35 cellular contexts compared by ENCODE assay signal in the genomic region with DNA sequence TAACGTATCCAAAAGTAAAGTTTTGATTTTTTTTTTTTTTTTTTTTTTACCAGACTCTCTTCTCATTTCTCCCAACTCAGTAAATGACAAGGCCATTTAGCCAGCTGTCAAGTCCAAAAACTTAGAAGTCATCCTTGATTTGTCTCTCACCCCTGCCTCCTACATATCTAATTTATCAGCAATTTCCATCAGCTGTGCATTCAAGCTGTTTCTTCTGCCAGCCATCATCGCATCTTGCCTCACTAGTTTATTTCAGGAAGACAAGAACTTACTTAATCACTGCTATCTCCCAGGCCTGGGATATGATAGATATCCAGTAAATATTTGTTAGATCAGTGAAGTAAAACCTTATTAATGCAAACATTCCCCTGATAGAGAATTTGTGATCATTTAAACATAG. TPM values are rescaled to one million over a fixed set of nuclear protein-coding genes. Genes with fewer than 3 reads are reported as not detected.
"Had no signal": no experiment of that assay in that cellular context is flagged by ENCODE, and none has a peak within 500 bp of the region (broad histone marks: within the 10 kb centered on the region; RNA-seq: fewer than 3 reads in every experiment).

No MANE protein-coding gene starts in this region.

- ATAC-seq: activated CD4-positive, alpha-beta T cell treated with anti-CD3 and anti-CD28 coated beads for 36 hours; body of pancreas; left cardiac atrium; naive thymus-derived CD4-positive, alpha-beta T cell; right cardiac atrium; T-helper 17 cell had no signal

- H3K4me2 ChIP-seq: neural progenitor cell had no signal

- H3K36me3 ChIP-seq: colonic mucosa, neural progenitor cell, tibial nerve had no signal

- H3K27ac Mint-ChIP-seq: activated CD4-positive, alpha-beta T cell treated with anti-CD3 and anti-CD28 coated beads for 36 hours; activated naive CD8-positive, alpha-beta T cell; naive thymus-derived CD4-positive, alpha-beta T cell; neural progenitor cell; T-helper 17 cell had no signal

- H3K27me3 Mint-ChIP-seq: activated CD4-positive, alpha-beta T cell treated with anti-CD3 and anti-CD28 coated beads for 36 hours; activated naive CD8-positive, alpha-beta T cell; T-helper 17 cell had no signal

- H3K27ac ChIP-seq: body of pancreas, colonic mucosa, neural progenitor cell had no signal

- H3K4me1 Mint-ChIP-seq: activated CD4-positive, alpha-beta T cell treated with anti-CD3 and anti-CD28 coated beads for 36 hours had no signal

- DNase-seq: activated CD4-positive, alpha-beta T cell treated with anti-CD3 and anti-CD28 coated beads for 36 hours; activated CD4-positive, alpha-beta T cell treated with anti-CD3 and anti-CD28 coated beads, Interleukin-2, amount 50 U/mL, for 4 hours; activated CD4-positive, CD25-positive, alpha-beta regulatory T cell; activated effector memory CD4-positive, alpha-beta T cell treated with Interleukin-2 at 50 U/mL for 16 hours; activated naive CD4-positive, alpha-beta T cell treated with Interleukin-2 at 50 U/mL for 16 hours; aorta; body of pancreas; cerebellar nuclear complex; colonic mucosa; effector CD8-positive, alpha-beta T cell; foreskin fibroblast; head of caudate nucleus; hippocampal formation; left cardiac atrium; mammary epithelial cell; midbrain; naive thymus-derived CD4-positive, alpha-beta T cell; occipital lobe; posterior cingulate gyrus; right cardiac atrium; stimulated activated CD4-positive, alpha-beta T cell treated with anti-CD3 and anti-CD28 coated beads, Interleukin-2, amount 100 ng/mL, for 48 hours; stimulated activated naive CD4-positive, alpha-beta T cell treated with Interleukin-2 at 50 U/mL for 16 hours; T-helper 17 cell; T1000 had no signal

- H3K4me1 ChIP-seq: body of pancreas, neural progenitor cell had no signal

- H3K9me3 Mint-ChIP-seq: naive thymus-derived CD4-positive, alpha-beta T cell; neural progenitor cell had no signal

- H3K4me3 Mint-ChIP-seq: activated CD4-positive, alpha-beta T cell treated with anti-CD3 and anti-CD28 coated beads for 36 hours; activated naive CD8-positive, alpha-beta T cell; naive thymus-derived CD4-positive, alpha-beta T cell; neural progenitor cell; T-helper 17 cell had no signal

- H3K9ac ChIP-seq: neural progenitor cell had no signal

- H3K27me3 ChIP-seq: body of pancreas, colonic mucosa, neural progenitor cell, tibial nerve had no signal

- H3K36me3 Mint-ChIP-seq: activated naive CD8-positive, alpha-beta T cell; naive thymus-derived CD4-positive, alpha-beta T cell; neural progenitor cell had no signal

- H3K4me3 ChIP-seq: body of pancreas, colonic mucosa, neural progenitor cell, tibial nerve had no signal

RNA-seq across cellular contexts. Expression of gene SCGB1A1, which starts 47.6 kb away (rescaled TPM):
- total RNA-seq: activated CD4-positive, alpha-beta T cell treated with anti-CD3 and anti-CD28 coated beads for 36 hours; aorta; body of pancreas; dermis microvascular lymphatic vessel endothelial cell; epithelial cell of proximal tubule; fibroblast of lung; left cardiac atrium; liver; mammary epithelial cell; naive thymus-derived CD4-positive, alpha-beta T cell; occipital lobe; right cardiac atrium; skeletal muscle tissue; T-helper 17 cell; temporal lobe; tibial nerve; ureter had no signal
- polyA plus RNA-seq: fibroblast of lung; keratinocyte; liver; mammary epithelial cell; naive thymus-derived CD4-positive, alpha-beta T cell; right cardiac atrium had no signal
